In the genomic region with DNA sequence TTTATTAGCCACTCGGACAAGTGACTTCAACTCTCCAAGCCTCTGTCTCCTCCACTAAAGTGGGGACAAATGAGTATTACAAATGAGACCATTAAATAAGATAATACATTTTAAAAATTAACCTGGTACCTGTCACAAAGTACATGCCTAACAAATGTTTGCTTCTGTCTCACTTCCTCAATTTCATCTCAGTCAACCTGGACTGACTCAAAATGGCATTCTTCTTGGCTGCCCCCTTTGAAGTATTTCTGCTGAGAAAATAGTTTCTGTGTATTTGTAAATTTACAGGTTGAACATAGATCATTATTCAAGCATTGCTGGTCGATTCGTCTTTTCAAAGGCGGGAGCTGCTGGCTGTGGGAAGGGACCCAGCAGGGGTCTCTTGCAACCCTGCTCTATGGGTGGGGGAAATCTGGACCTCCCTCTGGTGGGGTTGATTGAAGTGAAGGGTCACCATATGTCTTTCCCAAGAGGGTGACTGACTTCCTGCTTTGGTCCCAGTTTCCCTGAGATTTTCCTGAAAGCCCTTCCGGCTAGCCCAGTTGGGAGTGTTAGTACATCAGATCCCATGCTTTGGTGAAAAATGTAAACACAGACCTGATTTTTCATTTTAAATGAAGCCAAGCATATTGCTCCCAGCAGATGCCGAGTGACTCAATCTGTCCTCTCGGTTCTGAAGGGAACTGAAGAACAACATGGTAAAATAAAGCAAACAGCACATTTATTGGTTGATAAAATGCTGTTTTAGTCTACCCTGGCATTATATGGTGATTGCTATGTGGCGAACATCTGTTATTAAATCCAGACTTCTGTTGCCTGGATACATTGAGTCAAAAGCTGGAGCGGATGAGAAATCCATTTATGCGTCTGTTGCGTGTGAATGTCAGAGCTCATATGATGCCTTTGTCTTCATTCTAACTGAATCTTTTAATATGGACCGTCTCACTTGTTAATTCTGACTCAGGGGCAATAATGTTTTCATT, we compare ENCODE assay signal across 1 cellular context.
TF ChIP-seq lines count a peak whose summit lies in the region.

No MANE protein-coding gene starts in this region.

TF ChIP-seq in HEK293, 187 proteins besides CTCF, POLR2A, EP300 and RAD21 (continued from another document):
- no peak for TF ChIP-seq TSHZ1 (tag by site-specific recombination; IDR thresholded peaks at IDR 0.05; ENCODE audit: borderline replicate concordance)
TF ChIP-seq in HEK293: peak in this region for 1.
